8 cellular contexts compared by ENCODE assay signal in genomic region chr17:6843241-6843890, GRCh38. TPM values are rescaled to one million over a fixed set of nuclear protein-coding genes. Genes with fewer than 3 reads are reported as not detected.
DNase-seq lines count a peak whose midpoint lies in the region; ATAC-seq and TF ChIP-seq lines count a peak whose summit lies in the region.

No MANE protein-coding gene starts in this region.

- H3K27ac ChIP-seq in body of pancreas = no peak overlapping the region
- H3K27ac ChIP-seq in aorta (ENCODE audit: low read depth in 1 of 2, low read length in 2 of 2) = no peak overlapping the region

- peak; percentile 56 for ATAC-seq in body of pancreas
- no peak for ATAC-seq in HG02840 (IDR thresholded peaks at IDR 0.05; ENCODE audit: low FRiP score, unreplicated experiment)
- no peak for ATAC-seq in aorta (ENCODE audit: low FRiP score)

- H3K9me3 ChIP-seq in body of pancreas (no peaks in the 10 kb centered on the region), aorta (ENCODE audit: control insufficient read depth, low read length) (no peaks in the 10 kb centered on the region)

- TF ChIP-seq POLR2A in body of pancreas (IDR thresholded peaks at IDR 0.05) = no peak

- TF ChIP-seq CTCF in body of pancreas (IDR thresholded peaks at IDR 0.05) = peak in 6 of 7 experiments; percentile 50 to 57 (median 54)

- DNase-seq in NCI-H2227 (lab: John Stamatoyannopoulos, UW; ENCODE audit: unreplicated experiment) (peak; percentile 39), NCI-H2227 treated with DMSO at 0.1 percent for 48 hours (lab: John Stamatoyannopoulos, UW) (no peak), NCI-H2029 (lab: John Stamatoyannopoulos, UW) (peak; percentile 35), body of pancreas (no peak), kidney tubule cell (ENCODE audit: low spot score) (peak; percentile 53), aorta (no peak)
- no peak for DNase-seq in activated CD4-positive, CD25-positive, alpha-beta regulatory T cell treated with anti-CD3 and anti-CD28 coated beads, Interleukin-2, amount 50 U/mL, for 72 hours

- intact Hi-C loops in body of pancreas (cut with DNase I) = loop anchor here (10.0 kb wide), 1 partner anchor 181 kb away; the partner anchor contains the start of gene BCL6B
- intact Hi-C loops in aorta (cut with DNase I) = loop anchor here (10.0 kb wide), 1 partner anchor 179 kb away; no protein-coding TSS in a partner anchor

- H3K27me3 ChIP-seq in body of pancreas (no peaks in the 10 kb centered on the region), aorta (ENCODE audit: control insufficient read depth in 1 of 2, insufficient read depth in 2 of 2, low read length in 1 of 2) (no peaks in the 10 kb centered on the region)

- H3K4me3 ChIP-seq in body of pancreas (no peak overlapping the region), aorta (ENCODE audit: low read length in 2 of 2) (no peak overlapping the region)

- H3K36me3 ChIP-seq in body of pancreas (replicated peaks in 1 of 2; ENCODE audit: insufficient read depth in 1 of 2, low read depth in 2 of 2) (no peaks in the 10 kb centered on the region), aorta (ENCODE audit: control insufficient read depth in 1 of 2, insufficient read depth in 2 of 2, low read length in 1 of 2) (no peaks in the 10 kb centered on the region)

- 22 to 25% methylated on average over 8 of the region's 8 CpGs for WGBS in body of pancreas, 2 donors
- WGBS in aorta, 2 donors = 22 to 24% methylated on average over 8 of the region's 8 CpGs

- H3K4me1 ChIP-seq in body of pancreas (no peaks in the 10 kb centered on the region), aorta (ENCODE audit: control insufficient read depth in 1 of 2, insufficient read depth in 2 of 2, low read length in 2 of 2) (no peaks in the 10 kb centered on the region)

RNA-seq across cellular contexts. Expression of gene TEKT1, which starts 11.8 kb away (rescaled TPM):
- not detected for total RNA-seq in body of pancreas
- not detected for total RNA-seq in aorta
- polyA plus RNA-seq in aorta = not detected

Comparison
In these comparisons a context has a peak if more than half of its experiments do, and no peak if none do; other contexts are left out.
1. DNase-seq: peak in NCI-H2227 (single experiment), NCI-H2029 (single experiment) and kidney tubule cell (single experiment); none in NCI-H2227 treated with DMSO at 0.1 percent for 48 hours (single experiment), body of pancreas (0 of 4), aorta (0 of 2) and activated CD4-positive, CD25-positive, alpha-beta regulatory T cell treated with anti-CD3 and anti-CD28 coated beads, Interleukin-2, amount 50 U/mL, for 72 hours (single experiment).